10 cellular contexts compared by ENCODE assay signal in the genomic region with DNA sequence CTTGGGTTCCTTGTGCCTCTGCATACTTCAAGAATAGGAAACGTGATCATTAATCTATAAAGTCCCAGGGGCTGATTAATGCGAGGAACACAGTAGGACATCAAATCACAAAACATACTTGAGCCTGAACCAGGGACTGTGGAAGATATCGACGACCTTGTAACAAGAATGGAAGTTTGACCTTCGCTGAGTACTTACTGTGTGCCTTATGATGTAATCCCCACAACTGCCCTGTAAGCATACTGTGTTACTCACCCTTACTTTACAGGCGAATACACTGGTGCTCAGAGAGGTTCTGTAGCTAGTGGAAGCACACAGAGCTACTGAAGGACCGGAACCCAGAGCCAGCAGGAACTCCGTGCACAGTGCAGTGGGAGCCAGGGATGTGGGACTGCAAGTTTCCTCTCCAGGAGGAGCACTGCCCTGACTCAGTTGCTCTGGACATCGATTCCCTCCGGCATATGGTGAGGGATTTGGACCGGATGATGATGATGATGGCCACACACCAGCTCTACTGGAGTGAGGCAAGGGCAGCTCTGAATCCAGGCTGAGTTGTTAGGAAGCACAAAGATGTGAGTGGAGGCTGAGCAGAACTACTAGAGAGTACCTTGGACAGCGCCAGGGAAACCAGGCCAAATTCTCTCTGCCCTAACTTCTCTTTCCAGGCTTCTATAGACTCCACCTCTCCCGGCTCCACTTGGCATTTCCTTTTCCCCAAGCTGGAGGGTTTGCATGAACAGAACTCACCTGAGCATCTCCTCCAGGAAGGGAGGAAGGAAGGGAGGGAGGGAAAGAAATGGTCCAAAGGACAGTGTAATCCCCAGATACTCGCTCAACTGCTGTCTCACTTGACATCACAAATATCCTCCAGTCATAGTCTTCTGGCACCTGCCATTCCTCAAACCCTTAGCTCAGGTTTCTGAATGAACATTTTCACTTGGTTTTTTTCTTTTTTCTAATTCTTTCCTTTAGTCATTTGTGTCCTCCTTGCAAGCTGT. TPM values are rescaled to one million over a fixed set of nuclear protein-coding genes. Genes with fewer than 3 reads are reported as not detected.
DNase-seq lines count a peak whose midpoint lies in the region; ATAC-seq, FAIRE-seq and TF ChIP-seq lines count a peak whose summit lies in the region.
"Had no signal": no experiment of that assay in that cellular context is flagged by ENCODE, and none has a peak within 500 bp of the region (broad histone marks: within the 10 kb centered on the region; RNA-seq: fewer than 3 reads in every experiment).

No MANE protein-coding gene starts in this region.

- H3K9me3 Mint-ChIP-seq in activated T-cell treated with anti-CD3 and anti-CD28 coated beads, Interleukin-2, amount 50 U/mL, for 72 hours: no peaks in the 10 kb centered on the region
- H3K9me3 Mint-ChIP-seq in activated T-cell treated with anti-CD3 and anti-CD28 coated beads, Interleukin-2, amount 50 U/mL, for 4 hours: no peaks in the 10 kb centered on the region

- in situ Hi-C loops in SK-MEL-5 (cut with HindIII; ENCODE audit: low pct_unique_long_range_greater_than_20kb, low sequenced_read_pairs): no loop called here

- H3K4me3 ChIP-seq in skeletal muscle cell (ENCODE audit: low read depth, low read length): no peak overlapping the region

- no peaks in the 10 kb centered on the region for H3K36me3 Mint-ChIP-seq in activated T-cell treated with anti-CD3 and anti-CD28 coated beads, Interleukin-2, amount 50 U/mL, for 72 hours (ENCODE audit: insufficient read depth in 2 of 2)
- H3K36me3 Mint-ChIP-seq in activated T-cell treated with anti-CD3 and anti-CD28 coated beads, Interleukin-2, amount 50 U/mL, for 4 hours (ENCODE audit: insufficient read depth): no peaks in the 10 kb centered on the region

- no peak for TF ChIP-seq CTCF in D721Med (IDR thresholded peaks at IDR 0.05; ENCODE audit: insufficient read depth, missing control alignments)

- H3K4me3 Mint-ChIP-seq in activated T-cell treated with anti-CD3 and anti-CD28 coated beads, Interleukin-2, amount 50 U/mL, for 72 hours: peak overlapping the region; percentile 47 to 67
- no peak overlapping the region for H3K4me3 Mint-ChIP-seq in activated T-cell treated with anti-CD3 and anti-CD28 coated beads, Interleukin-2, amount 50 U/mL, for 4 hours

- ATAC-seq in activated T-cell treated with anti-CD3 and anti-CD28 coated beads, Interleukin-2, amount 50 U/mL, for 72 hours (replicated peaks in 1 of 2): no peak
- ATAC-seq in activated T-cell treated with anti-CD3 and anti-CD28 coated beads, Interleukin-2, amount 50 U/mL, for 4 hours: no peak
- ATAC-seq: gastroesophageal sphincter had no signal

- H3K27me3 Mint-ChIP-seq in activated T-cell treated with anti-CD3 and anti-CD28 coated beads, Interleukin-2, amount 50 U/mL, for 72 hours (ENCODE audit: low read depth): peaks cover 50% of the 10 kb centered on the region
- peaks cover 49% of the 10 kb centered on the region for H3K27me3 Mint-ChIP-seq in activated T-cell treated with anti-CD3 and anti-CD28 coated beads, Interleukin-2, amount 50 U/mL, for 4 hours (ENCODE audit: low read depth)

- H3K4me1 Mint-ChIP-seq in activated T-cell treated with anti-CD3 and anti-CD28 coated beads, Interleukin-2, amount 50 U/mL, for 72 hours (ENCODE audit: low read depth): no peaks in the 10 kb centered on the region
- H3K4me1 Mint-ChIP-seq in activated T-cell treated with anti-CD3 and anti-CD28 coated beads, Interleukin-2, amount 50 U/mL, for 4 hours (ENCODE audit: low read depth): peaks cover 2% of the 10 kb centered on the region

- H3K27ac Mint-ChIP-seq in activated T-cell treated with anti-CD3 and anti-CD28 coated beads, Interleukin-2, amount 50 U/mL, for 72 hours: no peak overlapping the region

- FAIRE-seq in D721Med (lab: Jason Lieb, UNC): no peak

- no peak for DNase-seq in activated T-cell treated with anti-CD3 and anti-CD28 coated beads, Interleukin-2, amount 50 U/mL, for 72 hours
- DNase-seq in activated T-cell treated with anti-CD3 and anti-CD28 coated beads, Interleukin-2, amount 50 U/mL, for 4 hours: no peak
- DNase-seq in SK-MEL-5 (ENCODE audit: low read depth, low spot score): peak; percentile 9
- peak; percentile 56 for DNase-seq in fibroblast of peridontal ligament (ENCODE audit: extremely low read depth)
- DNase-seq in skeletal muscle cell (ENCODE audit: low read depth): peak; percentile 16
- no peak for DNase-seq in SHP77 treated with DMSO at 0.1 percent for 48 hours (lab: John Stamatoyannopoulos, UW)
- DNase-seq in NCI-H1694 treated with DMSO at 0.1 percent for 48 hours (lab: John Stamatoyannopoulos, UW): no peak
- no peak for DNase-seq in D721Med (ENCODE audit: insufficient read length, low spot score)

RNA-seq across cellular contexts. Expression of a gene that starts 1.5 kb away (rescaled TPM):
- not detected for total RNA-seq in activated T-cell treated with anti-CD3 and anti-CD28 coated beads, Interleukin-2, amount 50 U/mL, for 72 hours
- not detected for total RNA-seq in activated T-cell treated with anti-CD3 and anti-CD28 coated beads, Interleukin-2, amount 50 U/mL, for 4 hours
- 0.29 and 0.50 TPM in 2 replicates for total RNA-seq in SK-MEL-5 (2014; rRNA removed; shearing (Covaris generic))
- polyA plus RNA-seq in SK-MEL-5 (2015; cell fraction: cytosol; rRNA removed): 0.76 and 1.1 TPM in 2 replicates
- 0.65 TPM in 1 of 2 replicates, not detected in the other for polyA plus RNA-seq in SK-MEL-5 (2015; cell fraction: nucleus; rRNA removed)
- total RNA-seq: subcutaneous adipose tissue had no signal

Comparison
In these comparisons a context has a peak if more than half of its experiments do, and no peak if none do; other contexts are left out.
1. DNase-seq: peak in SK-MEL-5 (single experiment), fibroblast of peridontal ligament (single experiment) and skeletal muscle cell (single experiment); none in activated T-cell treated with anti-CD3 and anti-CD28 coated beads, Interleukin-2, amount 50 U/mL, for 72 hours (0 of 2), activated T-cell treated with anti-CD3 and anti-CD28 coated beads, Interleukin-2, amount 50 U/mL, for 4 hours (single experiment), SHP77 treated with DMSO at 0.1 percent for 48 hours (single experiment), NCI-H1694 treated with DMSO at 0.1 percent for 48 hours (single experiment) and D721Med (single experiment).